14 cellular contexts compared by ENCODE assay signal in the genomic region with DNA sequence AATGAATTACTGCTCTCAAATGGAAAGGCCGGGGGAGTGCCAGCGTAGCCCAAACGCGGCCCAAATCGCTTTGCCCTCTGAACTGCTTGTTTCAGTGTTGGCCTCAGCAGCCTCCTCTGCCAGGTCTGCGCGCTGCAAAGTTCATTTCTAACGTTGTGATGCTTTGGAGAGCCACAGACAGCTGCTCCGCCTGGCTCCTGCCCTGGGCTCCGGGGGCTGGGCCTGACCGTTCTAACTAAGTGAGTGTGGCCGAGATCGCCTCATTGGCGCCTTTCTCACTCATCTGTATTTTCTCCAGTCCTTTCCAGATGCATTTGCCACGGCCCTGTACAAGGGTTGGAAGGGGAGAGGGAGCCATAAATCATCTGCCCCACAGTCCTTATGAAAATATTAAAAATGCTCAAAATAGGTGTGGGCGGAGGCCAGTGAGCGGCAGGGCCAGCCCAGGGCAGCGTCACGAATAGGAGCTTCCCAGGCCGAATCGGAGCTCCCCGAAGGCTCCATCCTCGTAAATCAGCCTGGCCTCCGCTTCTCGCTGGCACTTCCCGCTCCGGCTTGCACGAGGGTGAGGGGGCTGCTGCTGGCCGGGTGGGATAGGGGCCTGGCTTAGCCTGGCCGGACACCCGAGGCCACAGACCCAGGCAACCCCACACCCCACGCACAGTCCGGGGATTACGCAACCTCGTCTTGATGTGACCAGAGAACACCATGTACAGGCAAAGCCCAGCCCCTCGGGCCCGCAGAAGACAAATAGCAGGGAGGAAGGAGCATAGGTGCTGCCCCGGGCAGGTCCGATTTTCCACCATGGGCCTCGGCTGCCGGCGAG.
DNase-seq lines count a peak whose midpoint lies in the region; ATAC-seq and TF ChIP-seq lines count a peak whose summit lies in the region.
"Had no signal": no experiment of that assay in that cellular context is flagged by ENCODE, and none has a peak within 500 bp of the region (broad histone marks: within the 10 kb centered on the region; RNA-seq: fewer than 3 reads in every experiment).

No MANE protein-coding gene starts in this region.

- H3K27ac ChIP-seq in heart left ventricle (peak overlapping the region in 1 of 12 donors; percentile 89), left lung (peak overlapping the region; percentile 45 to 73), psoas muscle (peak overlapping the region; percentile 30), vagina (peak overlapping the region; percentile 83)
- H3K27ac ChIP-seq: VCaP had no signal

- ATAC-seq in left cardiac atrium (peak in 1 of 2 donors; percentile 21), heart left ventricle (no peak), left lung (peak; percentile 53), psoas muscle (peak; percentile 58 to 76 (median 76)), GM18520 (IDR thresholded peaks at IDR 0.05; ENCODE audit: unreplicated experiment) (no peak)

- H3K4me3 ChIP-seq in heart left ventricle (no peak overlapping the region), left lung (no peak overlapping the region), psoas muscle (no peak overlapping the region), vagina (peak overlapping the region in 1 of 2 donors; percentile 4)
- H3K4me3 ChIP-seq: lung had no signal

- H3K4me1 ChIP-seq in heart left ventricle (peaks cover 0 to 5% (median 0%) of the 10 kb centered on the region in 12 donors), left lung (peaks cover 0 to 12% of the 10 kb centered on the region in 2 donors), psoas muscle (no peaks in the 10 kb centered on the region), vagina (peaks cover 65% of the 10 kb centered on the region)

- TF ChIP-seq CTCF in heart left ventricle (IDR thresholded peaks at IDR 0.05) (no peak), left lung (IDR thresholded peaks at IDR 0.05) (no peak), psoas muscle (IDR thresholded peaks at IDR 0.05) (no peak), vagina (IDR thresholded peaks at IDR 0.05) (no peak)

- TF ChIP-seq POLR2A in heart left ventricle (IDR thresholded peaks at IDR 0.05) (no peak), vagina (IDR thresholded peaks at IDR 0.05) (no peak)

- H3K36me3 ChIP-seq in heart left ventricle (no peaks in the 10 kb centered on the region), left lung (no peaks in the 10 kb centered on the region), psoas muscle (ENCODE audit: insufficient read depth in 1 of 2, low read depth in 1 of 2) (no peaks in the 10 kb centered on the region), vagina (no peaks in the 10 kb centered on the region)

- H3K27me3 ChIP-seq in heart left ventricle: peaks cover 0 to 18% (median 0%) of the 10 kb centered on the region in 9 donors
- H3K27me3 ChIP-seq in left lung: peaks cover 0 to 19% of the 10 kb centered on the region in 2 donors
- H3K27me3 ChIP-seq in psoas muscle (ENCODE audit: insufficient read depth in 3 of 3, low read length in 2 of 3): peaks cover 0 to 36% (median 4%) of the 10 kb centered on the region in 3 donors
- no peaks in the 10 kb centered on the region for H3K27me3 ChIP-seq in vagina

- WGBS in heart left ventricle, 4 donors: 79 to 83% (median 82%) methylated on average over 28 to 42 of the region's 42 CpGs
- WGBS in psoas muscle, 3 donors: 18 to 31% (median 19%) methylated on average over 42 of the region's 42 CpGs

- DNase-seq in left cardiac atrium: peak; percentile 48
- DNase-seq in heart left ventricle: no peak
- no peak for DNase-seq in left lung
- DNase-seq in psoas muscle: peak; percentile 87 to 92
- peak; percentile 94 to 98 for DNase-seq in vagina (ENCODE audit: extremely low spot score in 2 of 2)
- no peak for DNase-seq in NCI-H82 treated with DMSO at 0.1 percent for 48 hours (lab: John Stamatoyannopoulos, UW; ENCODE audit: unreplicated experiment)
- no peak for DNase-seq in cortex of kidney (lab: John Stamatoyannopoulos, UW)
- DNase-seq: anterior cingulate cortex; effector memory CD4-positive, alpha-beta T cell; NCI-H1105; NCI-H510A had no signal

- intact Hi-C loops in left cardiac atrium (cut with DNase I) (no loop called here), heart left ventricle (cut with DNase I) (no loop called here), left lung (cut with DNase I) (no loop called here), psoas muscle (cut with DNase I) (no loop called here), vagina (cut with DNase I) (loop anchor here (2.0 to 5.0 kb wide), 2 partner anchors 43 to 196 kb away; a partner anchor contains a TSS)

- no peaks in the 10 kb centered on the region for H3K9me3 ChIP-seq in heart left ventricle
- no peaks in the 10 kb centered on the region for H3K9me3 ChIP-seq in left lung
- no peaks in the 10 kb centered on the region for H3K9me3 ChIP-seq in psoas muscle
- H3K9me3 ChIP-seq in vagina: no peaks in the 10 kb centered on the region

Comparison
In these comparisons a context has a peak if more than half of its experiments do, and no peak if none do; other contexts are left out.
1. DNase-seq: peak in left cardiac atrium (single experiment), psoas muscle (2 of 2) and vagina (2 of 2); none in heart left ventricle (0 of 5), left lung (0 of 2), NCI-H82 treated with DMSO at 0.1 percent for 48 hours (single experiment) and cortex of kidney (single experiment).
2. ATAC-seq: peak in left lung (single experiment) and psoas muscle (4 of 4); none in heart left ventricle (0 of 4) and GM18520 (single experiment).